In genomic region chr11:76574406-76574805, GRCh38 we compare ENCODE assay signal across 26 cellular contexts.
A peak's percentile ranks its signal among the peaks of the same experiment; 100 is the strongest.
DNase-seq lines count a peak whose midpoint lies in the region; ATAC-seq, FAIRE-seq and TF ChIP-seq lines count a peak whose summit lies in the region.
"Had no signal": no experiment of that assay in that cellular context is flagged by ENCODE, and none has a peak within 500 bp of the region (broad histone marks: within the 10 kb centered on the region; RNA-seq: fewer than 3 reads in every experiment).

No MANE protein-coding gene starts in this region.

- no peak for ATAC-seq in left cardiac atrium
- ATAC-seq: foreskin keratinocyte, right cardiac atrium, upper lobe of right lung had no signal

- H3K27ac ChIP-seq in adrenal gland, result no peak overlapping the region
- H3K27ac ChIP-seq: BLaER1 treated with 17β-estradiol and CSF1 and Interleukin-3, amounts not matched to agents 10 nM and 100 nM; cardiac muscle cell; foreskin keratinocyte; ovary; upper lobe of right lung had no signal

- H3K4me3 ChIP-seq in AG10803 (ENCODE audit: low read length) (no peak overlapping the region), adrenal gland (no peak overlapping the region)
- H3K4me3 ChIP-seq: BLaER1 treated with 17β-estradiol and CSF1 and Interleukin-3, amounts not matched to agents 10 nM and 100 nM; cardiac muscle cell; ovary; upper lobe of right lung had no signal

- H3K4me3 Mint-ChIP-seq in mesothelial cell of epicardium, result no peak overlapping the region
- H3K4me3 Mint-ChIP-seq: activated naive CD8-positive, alpha-beta T cell treated with anti-CD3 and anti-CD28 coated beads, Interleukin-2, amount 50 U/mL, for 24 hours; naive B cell had no signal

- H3K27me3 Mint-ChIP-seq in mesothelial cell of epicardium (ENCODE audit: low read depth), result no peaks in the 10 kb centered on the region

- 86 to 94% (median 90%) methylated on average over 2 of the region's 2 CpGs for WGBS in adrenal gland, 4 donors

- H3K36me3 Mint-ChIP-seq in mesothelial cell of epicardium, result no peaks in the 10 kb centered on the region
- H3K36me3 Mint-ChIP-seq: naive B cell had no signal

- no peak for FAIRE-seq in RCC 7860 (lab: Jason Lieb, UNC)
- FAIRE-seq: A204.1, endothelial cell of umbilical vein, H54 had no signal

- TF ChIP-seq POLR2A in adrenal gland (IDR thresholded peaks at IDR 0.05), result no peak

- peak overlapping the region; percentile 91 for H3K27ac Mint-ChIP-seq in mesothelial cell of epicardium

- H3K4me1 ChIP-seq in adrenal gland (replicated peaks in 1 of 2), result peaks cover 4 to 24% of the 10 kb centered on the region in 2 donors

- no peaks in the 10 kb centered on the region for H3K27me3 ChIP-seq in adrenal gland
- H3K27me3 ChIP-seq: BLaER1 treated with 17β-estradiol and CSF1 and Interleukin-3, amounts not matched to agents 10 nM and 100 nM; cardiac muscle cell; foreskin keratinocyte; ovary; upper lobe of right lung had no signal

- H3K36me3 ChIP-seq in adrenal gland (replicated peaks in 1 of 2), result no peaks in the 10 kb centered on the region
- H3K36me3 ChIP-seq: BLaER1 treated with 17β-estradiol and CSF1 and Interleukin-3, amounts not matched to agents 10 nM and 100 nM; cardiac muscle cell; ovary; upper lobe of right lung had no signal

- peaks cover 43% of the 10 kb centered on the region for H3K4me1 Mint-ChIP-seq in mesothelial cell of epicardium

- TF ChIP-seq CTCF in AG10803 (conservative IDR thresholded peaks at IDR 0.05; ENCODE audit: low read length) (no peak), mesothelial cell of epicardium (IDR thresholded peaks at IDR 0.05; ENCODE audit: unreplicated experiment) (no peak), adrenal gland (IDR thresholded peaks at IDR 0.05) (no peak)

- no peaks in the 10 kb centered on the region for H3K9me3 ChIP-seq in adrenal gland (replicated peaks in 1 of 3)
- H3K9me3 ChIP-seq: ovary, upper lobe of right lung had no signal

- H3K9me3 Mint-ChIP-seq in mesothelial cell of epicardium, result peaks cover 24% of the 10 kb centered on the region
- H3K9me3 Mint-ChIP-seq: activated naive CD8-positive, alpha-beta T cell treated with anti-CD3 and anti-CD28 coated beads, Interleukin-2, amount 50 U/mL, for 24 hours had no signal

- intact Hi-C loops in left cardiac atrium (cut with DNase I), result loop anchor here in 1 of 2 donors (10.0 kb wide), 1 partner anchor 100 kb away; the partner anchor contains the start of gene LRRC32
- intact Hi-C loops in adrenal gland (cut with DNase I), result no loop called here

- peak; percentile 61 for DNase-seq in AG10803 (ENCODE audit: low read depth)
- peak; percentile 23 for DNase-seq in RCC 7860 (ENCODE audit: low spot score)
- peak; percentile 25 for DNase-seq in fibroblast of peridontal ligament (ENCODE audit: extremely low read depth)
- no peak for DNase-seq in mesothelial cell of epicardium (ENCODE audit: low spot score in 2 of 2, unreplicated experiment in 2 of 2)
- DNase-seq in germinal center (ENCODE audit: low spot score), result no peak
- no peak for DNase-seq in left cardiac atrium
- no peak for DNase-seq in DMS79 treated with DMSO at 0.1 percent for 48 hours (lab: John Stamatoyannopoulos, UW)
- no peak for DNase-seq in adrenal gland
- DNase-seq: activated CD8-positive, alpha-beta memory T cell treated with anti-CD3 and anti-CD28 coated beads, Interleukin-2, amount 50 U/mL, for 4 hours; activated effector memory CD4-positive, alpha-beta T cell treated with anti-CD3 and anti-CD28 coated beads, Interleukin-2, amount 50 U/mL, for 16 hours; activated naive CD8-positive, alpha-beta T cell treated with anti-CD3 and anti-CD28 coated beads, Interleukin-2, amount 50 U/mL, for 24 hours; mammary epithelial cell; naive B cell; NCI-H146; NCI-H526; ovary; right cardiac atrium; stimulated activated CD4-positive, alpha-beta T cell treated with anti-CD3 and anti-CD28 coated beads, Interleukin-15, amount 100 ng/mL, for 24 hours; stimulated activated CD8-positive, alpha-beta memory T cell treated with anti-CD3 and anti-CD28 coated beads, Interleukin-4, amount 100 ng/mL, for 48 hours; upper lobe of right lung had no signal

Comparison
In these comparisons a context has a peak if more than half of its experiments do, and no peak if none do; other contexts are left out.
1. DNase-seq: peak in AG10803 (single experiment), RCC 7860 (single experiment) and fibroblast of peridontal ligament (single experiment); none in mesothelial cell of epicardium (0 of 2), germinal center (single experiment), left cardiac atrium (single experiment), DMS79 treated with DMSO at 0.1 percent for 48 hours (single experiment) and adrenal gland (0 of 7).